Comparison of ENCODE assay signal across 26 cellular contexts in the genomic region with DNA sequence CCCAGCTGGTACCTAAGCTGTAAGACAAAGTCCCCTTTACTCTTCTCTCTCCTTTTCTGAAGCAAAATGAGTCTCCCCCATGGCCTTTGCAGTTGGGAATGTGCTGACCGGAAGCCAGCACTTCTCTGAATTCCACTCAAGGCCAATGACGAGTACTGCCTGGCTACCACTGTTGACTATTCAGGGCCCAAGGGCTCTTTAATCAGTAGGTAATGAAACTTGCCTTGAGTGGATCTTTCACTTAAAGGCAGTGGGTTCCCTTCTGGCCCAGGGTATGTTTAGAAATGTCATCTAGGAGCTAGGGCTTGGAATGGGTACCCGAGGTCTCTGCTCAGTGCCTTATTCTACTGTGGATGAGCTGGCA.
"Had no signal": no experiment of that assay in that cellular context is flagged by ENCODE, and none has a peak within 500 bp of the region (broad histone marks: within the 10 kb centered on the region; RNA-seq: fewer than 3 reads in every experiment).

No MANE protein-coding gene starts in this region.

- H3K4me3 ChIP-seq: colonic mucosa, esophagus squamous epithelium, gastrocnemius medialis, heart right ventricle, left ventricle myocardium inferior, lung had no signal

- ATAC-seq: effector memory CD8-positive, alpha-beta T cell; esophagus mucosa; gastrocnemius medialis; heart right ventricle; left cardiac atrium had no signal

- H3K36me3 ChIP-seq: colonic mucosa, esophagus squamous epithelium, gastrocnemius medialis had no signal

- H3K27ac ChIP-seq: colonic mucosa, epithelial cell of prostate, esophagus squamous epithelium, gastrocnemius medialis, heart right ventricle, left ventricle myocardium inferior had no signal

- H3K4me1 ChIP-seq: colonic mucosa, esophagus squamous epithelium, gastrocnemius medialis, heart right ventricle, left ventricle myocardium inferior had no signal

- FAIRE-seq: endometrium, islet of Langerhans, keratinocyte had no signal

- H3K27me3 ChIP-seq: colonic mucosa, esophagus squamous epithelium, gastrocnemius medialis, heart right ventricle had no signal

- H3K9me3 ChIP-seq: colonic mucosa, esophagus squamous epithelium had no signal

- DNase-seq: cerebellar nuclear complex; colonic mucosa; cortex of kidney; effector CD8-positive, alpha-beta T cell; effector memory CD8-positive, alpha-beta T cell; endodermal cell; erythroblast; esophagus squamous epithelium; foreskin fibroblast; foreskin melanocyte; gastrocnemius medialis; glutamatergic neuron; head of caudate nucleus; heart right ventricle; hypothalamus; left cardiac atrium; left ventricle myocardium inferior; mammary epithelial cell; mesendoderm; midbrain had no signal
